23 cellular contexts compared by ENCODE assay signal in the genomic region with DNA sequence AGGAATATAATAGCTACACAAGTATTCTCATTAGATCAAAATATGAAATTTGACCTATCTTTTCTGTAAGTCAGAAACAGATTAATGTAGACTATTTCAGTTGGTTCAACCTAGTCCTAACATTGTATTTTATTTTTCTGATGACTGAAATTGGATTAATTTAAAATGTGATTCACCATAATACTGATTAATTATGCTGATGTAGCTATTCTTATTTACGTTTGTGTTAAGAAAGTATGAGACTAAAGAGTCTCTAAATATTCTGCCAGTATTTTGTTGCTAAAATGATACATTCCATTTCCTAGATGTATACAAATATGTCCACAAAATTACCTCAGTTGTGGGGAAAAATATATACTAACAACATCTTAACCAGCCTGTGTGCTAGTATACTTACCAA. TPM values are rescaled to one million over a fixed set of nuclear protein-coding genes. Genes with fewer than 3 reads are reported as not detected.
DNase-seq lines count a peak whose midpoint lies in the region; ATAC-seq, FAIRE-seq and TF ChIP-seq lines count a peak whose summit lies in the region.
"Had no signal": no experiment of that assay in that cellular context is flagged by ENCODE, and none has a peak within 500 bp of the region (broad histone marks: within the 10 kb centered on the region; RNA-seq: fewer than 3 reads in every experiment).

No MANE protein-coding gene starts in this region.

- intact Hi-C loops in HepG2 (cut with micrococcal nuclease; ENCODE audit: unreplicated experiment) = no loop called here
- intact Hi-C loops in right lobe of liver (cut with DNase I) = no loop called here
- intact Hi-C loops in K562 (cut with micrococcal nuclease) = no loop called here
- intact Hi-C loops in kidney (cut with DNase I) = no loop called here

- no peaks in the 10 kb centered on the region for H3K9me3 ChIP-seq in HepG2 (ENCODE audit: low read length)
- no peaks in the 10 kb centered on the region for H3K9me3 ChIP-seq in right lobe of liver
- no peaks in the 10 kb centered on the region for H3K9me3 ChIP-seq in K562 (replicated peaks; ENCODE audit: control insufficient read depth, insufficient read depth, low read depth, low read length)
- H3K9me3 ChIP-seq in kidney (ENCODE audit: control insufficient read depth in 1 of 2, low read length in 2 of 2) = no peaks in the 10 kb centered on the region
- H3K9me3 ChIP-seq: BE2C; BLaER1 treated with 17β-estradiol and CSF1 and Interleukin-3, amounts not matched to agents 10 nM and 100 nM had no signal

- no TSS peak for BruUV-seq in HepG2 (replicated peaks; lab: Mats Ljungman, UMichigan)
- BruUV-seq in K562 (replicated peaks; lab: Mats Ljungman, UMichigan) = no TSS peak

- H3K79me2 ChIP-seq in HepG2 (ENCODE audit: insufficient read depth, low read length) = peaks cover 46% of the 10 kb centered on the region
- H3K79me2 ChIP-seq in K562 (ENCODE audit: control insufficient read depth, insufficient read depth, low read length) = peaks cover 38% of the 10 kb centered on the region

- no peaks in the 10 kb centered on the region for H3K9me1 ChIP-seq in K562 (ENCODE audit: control insufficient read depth, insufficient read depth, low read length)

- in situ Hi-C loops in HepG2 (cut with HindIII; ENCODE audit: extremely low pct_ligation_motif_present, low pct_unique_long_range_greater_than_20kb) (no loop called here), K562 (cut with MboI) (no loop called here)

- H2AFZ ChIP-seq in HepG2 (ENCODE audit: low read length) = no peak overlapping the region
- no peak overlapping the region for H2AFZ ChIP-seq in K562 (ENCODE audit: low read depth, low read length)

- ATAC-seq in HepG2 (no peak), right lobe of liver (no peak), K562 (no peak), GM21360 (IDR thresholded peaks at IDR 0.05; ENCODE audit: unreplicated experiment) (no peak)

- H3K4me2 ChIP-seq in HepG2 (ENCODE audit: low read depth, low read length) = no peak overlapping the region
- H3K4me2 ChIP-seq in K562 (ENCODE audit: insufficient read depth, low read length) = no peak overlapping the region
- H3K4me2 ChIP-seq: BLaER1 treated with 17β-estradiol and CSF1 and Interleukin-3, amounts not matched to agents 10 nM and 100 nM had no signal

- H3K4me1 ChIP-seq in HepG2 (ENCODE audit: insufficient read depth, low read length) = peaks cover 5% of the 10 kb centered on the region
- no peaks in the 10 kb centered on the region for H3K4me1 ChIP-seq in right lobe of liver
- H3K4me1 ChIP-seq in K562 (replicated peaks in 1 of 2; ENCODE audit: control insufficient read depth in 2 of 2, insufficient read depth in 2 of 2, low read length in 2 of 2) = no peaks in the 10 kb centered on the region
- H3K4me1 ChIP-seq in kidney (ENCODE audit: control insufficient read depth in 1 of 2, insufficient read depth in 1 of 2, low read depth in 1 of 2, low read length in 2 of 2) = peaks cover 6 to 12% of the 10 kb centered on the region in 2 donors
- H3K4me1 ChIP-seq: BE2C had no signal

- TF ChIP-seq EP300 in HepG2 (IDR thresholded peaks at IDR 0.05; ENCODE audit: low read depth in 2 of 2, low read length in 2 of 2) (no peak), HepG2 (CRISPR knock-in tag; IDR thresholded peaks at IDR 0.05; ENCODE audit: borderline replicate concordance) (no peak), K562 (IDR thresholded peaks at IDR 0.05; ENCODE audit: low read length) (no peak)

- H3K36me3 ChIP-seq in HepG2 (replicated peaks in 1 of 2; ENCODE audit: control insufficient read depth in 1 of 2, insufficient read depth in 2 of 2, low read length in 2 of 2) (peaks cover 0 to 29% of the 10 kb centered on the region in 2 experiments; a peak in 3 of 5 replicates), right lobe of liver (peaks cover 0 to 4% (median 0%) of the 10 kb centered on the region in 4 donors), K562 (ENCODE audit: control insufficient read depth, insufficient read depth, low read length) (peaks cover 18% of the 10 kb centered on the region; the same call in 2 of the 3 replicates), kidney (ENCODE audit: control insufficient read depth in 1 of 2, insufficient read depth in 2 of 2, low read length in 2 of 2) (no peaks in the 10 kb centered on the region)

- TF ChIP-seq POLR2A in HepG2 (IDR thresholded peaks at IDR 0.05; ENCODE audit: insufficient read depth in 1 of 2, low read depth in 2 of 2, low read length in 2 of 2) = no peak
- no peak for TF ChIP-seq POLR2A in right lobe of liver (IDR thresholded peaks at IDR 0.05)
- no peak for TF ChIP-seq POLR2A in K562 (conservative IDR thresholded peaks at IDR 0.05)

- no peak overlapping the region for H3K4me3 ChIP-seq in HepG2 (replicated peaks in 1 of 3; ENCODE audit: insufficient read depth in 1 of 3, low read depth in 2 of 3, low read length in 3 of 3)
- no peak overlapping the region for H3K4me3 ChIP-seq in right lobe of liver
- H3K4me3 ChIP-seq in K562 = no peak overlapping the region
- no peak overlapping the region for H3K4me3 ChIP-seq in kidney (ENCODE audit: low read length in 2 of 2)
- H3K4me3 ChIP-seq: BLaER1 treated with 17β-estradiol and CSF1 and Interleukin-3, amounts not matched to agents 10 nM and 100 nM had no signal

- H4K20me1 ChIP-seq in HepG2 (ENCODE audit: insufficient read depth, low read length) (0 out of 2 replicates have a peak, but pooled peaks cover 4% of the 10 kb centered on the region), K562 (replicated peaks; ENCODE audit: control insufficient read depth, insufficient read depth, low read length) (no peaks in the 10 kb centered on the region)

- TF ChIP-seq CTCF in HepG2 (CRISPR knock-in tag; IDR thresholded peaks at IDR 0.05) (no peak), right lobe of liver (IDR thresholded peaks at IDR 0.05) (no peak), K562 (IDR thresholded peaks at IDR 0.05 in 2 of 3, conservative IDR thresholded peaks at IDR 0.05 in 1 of 3; ENCODE audit: insufficient read depth in 2 of 3, low read depth in 1 of 3, low read length in 3 of 3) (no peak), kidney (IDR thresholded peaks at IDR 0.05; ENCODE audit: borderline replicate concordance, extremely low read depth, insufficient read depth) (no peak)

- H3K27ac ChIP-seq in HepG2 (ENCODE audit: extremely low read length, insufficient read depth, low read length) (no peak overlapping the region), right lobe of liver (no peak overlapping the region), K562 (ENCODE audit: extremely low read depth, low read depth, low read length) (no peak overlapping the region), kidney (ENCODE audit: low read depth in 2 of 2, low read length in 2 of 2) (no peak overlapping the region)
- H3K27ac ChIP-seq: 22Rv1; BLaER1 treated with 17β-estradiol and CSF1 and Interleukin-3, amounts not matched to agents 10 nM and 100 nM had no signal

- no peaks in the 10 kb centered on the region for H3K27me3 ChIP-seq in HepG2 (ENCODE audit: control insufficient read depth in 1 of 2, insufficient read depth in 2 of 2, low read length in 2 of 2)
- no peaks in the 10 kb centered on the region for H3K27me3 ChIP-seq in right lobe of liver
- no peaks in the 10 kb centered on the region for H3K27me3 ChIP-seq in K562 (ENCODE audit: control insufficient read depth in 2 of 2, insufficient read depth in 2 of 2, low read length in 2 of 2)
- H3K27me3 ChIP-seq: BE2C; BLaER1 treated with 17β-estradiol and CSF1 and Interleukin-3, amounts not matched to agents 10 nM and 100 nM had no signal

- POLR2A ChIA-PET in HepG2 (lab: Yijun Ruan, JAX) = no interaction called here
- POLR2A ChIA-PET in K562 (lab: Yijun Ruan, JAX) = interaction anchor here (0.8 to 0.9 kb wide), 2 partner anchors 10 to 11 kb away, joined by 3 read pairs; no protein-coding TSS in a partner anchor

- no peak overlapping the region for H3K9ac ChIP-seq in HepG2 (ENCODE audit: insufficient read depth, low read depth, low read length)
- H3K9ac ChIP-seq in K562 (ENCODE audit: insufficient read depth in 1 of 2, low read depth in 2 of 2, low read length in 2 of 2) = no peak overlapping the region
- H3K9ac ChIP-seq in kidney (ENCODE audit: low read length in 2 of 2) = no peak overlapping the region
- H3K9ac ChIP-seq: BLaER1 treated with 17β-estradiol and CSF1 and Interleukin-3, amounts not matched to agents 10 nM and 100 nM had no signal

- DNase-seq in HepG2 (ENCODE audit: low spot score) (no peak), right lobe of liver (no peak), K562 (ENCODE audit: extremely low read depth in 1 of 4, low spot score in 3 of 4) (no peak), kidney (no peak), HuH-7 (ENCODE audit: low spot score) (no peak), COR-L47 (lab: John Stamatoyannopoulos, UW) (no peak), nucleus accumbens (lab: John Stamatoyannopoulos, UW) (no peak)
- DNase-seq: ACHN; AML-193; BE2C; Calu3; CD4-positive, alpha-beta T cell; CD8-positive, alpha-beta memory T cell; DMS53; DMS79 treated with DMSO at 0.1 percent for 48 hours; GF-D8; GOT3; H7; HCEC 1CT had no signal

- WGBS in HepG2 (ENCODE audit: low lambda C conversion rate) = 95% methylated on average over 1 of the region's 1 CpG
- WGBS in right lobe of liver (ENCODE audit: insufficient coverage, low coverage, low lambda C conversion rate, missing lambda C conversion rate) = 59% methylated on average over 1 of the region's 1 CpG
- WGBS in K562 (ENCODE audit: insufficient coverage, low coverage, missing lambda C conversion rate) = 93% methylated on average over 1 of the region's 1 CpG

- no peak for TF ChIP-seq RAD21 in HepG2 (CRISPR knock-in tag; IDR thresholded peaks at IDR 0.05)
- no peak for TF ChIP-seq RAD21 in K562 (CRISPR knock-in tag; conservative IDR thresholded peaks at IDR 0.05 in 1 of 2, IDR thresholded peaks at IDR 0.05 in 1 of 2)

- CTCF ChIA-PET in HepG2 (lab: Yijun Ruan, JAX; ENCODE audit: low intra/inter-chr PET ratio, low total read pairs) (no interaction called here), K562 (lab: Yijun Ruan, JAX; ENCODE audit: low intra/inter-chr PET ratio) (no interaction called here)

- FAIRE-seq in HepG2 (lab: Jason Lieb, UNC) = no peak
- no peak for FAIRE-seq in K562 (lab: Jason Lieb, UNC)
- peak; percentile 62 for FAIRE-seq in kidney (lab: Jason Lieb, UNC)
- FAIRE-seq: GM12891 had no signal

RNA-seq across cellular contexts. Expression of a gene that starts 18.3 kb away (rescaled TPM):
- total RNA-seq in HepG2 (2016; rRNA removed; fragmentation: Illumina TruSeq; extraction: Trizol) (21.0 and 34.7 TPM in 2 replicates), right lobe of liver (10 to 100 TPM; 14.6 to 26.5 (median 23.8) TPM), K562 (2014; rRNA removed) (3.4 and 4.4 TPM in 2 replicates), K562 (2014; rRNA removed; fragmentation: Illumina TruSeq; extraction: Trizol) (13.4 and 18.0 TPM in 2 replicates), K562 (2015; rRNA removed; fragmentation: Illumina TruSeq; extraction: Trizol) (7.7 and 7.9 TPM in 2 replicates), K562 (2021) (27.1 and 27.2 TPM in 2 replicates), kidney (36.1 TPM)
- total RNA-seq in HepG2 (2016; cell fraction: cytosol; rRNA removed; fragmentation: Illumina TruSeq; extraction: Trizol; ENCODE audit: low read depth) = 3.3 TPM in 2 replicates
- 19.7 and 32.2 TPM in 2 replicates for total RNA-seq in HepG2 (2016; cell fraction: insoluble cytoplasmic fraction; rRNA removed; fragmentation: Illumina TruSeq; extraction: Trizol)
- 9.9 and 11.9 TPM in 2 replicates for total RNA-seq in HepG2 (2016; cell fraction: membrane; rRNA removed; fragmentation: Illumina TruSeq; extraction: Trizol)
- total RNA-seq in HepG2 (2016; cell fraction: nucleus; rRNA removed; fragmentation: Illumina TruSeq; extraction: Trizol) = 16.5 and 17.8 TPM in 2 replicates
- polyA plus RNA-seq in HepG2 (2011; rRNA removed) (18.6 and 19.4 TPM in 2 replicates), K562 (2011; rRNA removed) (18.9 and 25.7 TPM in 2 replicates), K562 (2014; fragmentation: Illumina TruSeq; extraction: Trizol) (16.4 and 18.3 TPM in 2 replicates), K562 (2014; fragmentation: Nextera tagmentation; extraction: Ambion mirVana) (1 to 10 TPM; 3.4 to 4.0 TPM), K562 (2014; rRNA removed) (10.8 and 11.5 TPM in 2 replicates), kidney (ENCODE audit: insufficient read depth, low read depth, low replicate concordance) (24.2 TPM)
- 10.8 and 16.2 TPM in 2 replicates for polyA plus RNA-seq in HepG2 (2011; cell fraction: cytosol; rRNA removed)
- polyA plus RNA-seq in HepG2 (2011; cell fraction: nucleus; rRNA removed) = 23.2 and 32.1 TPM in 2 replicates
- 44.4 and 46.6 TPM in 2 replicates for polyA plus RNA-seq in HepG2 (2012)
- 4.4 and 4.6 TPM in 2 replicates for polyA plus RNA-seq in HepG2 (2016; cell fraction: cytosol; fragmentation: Illumina TruSeq; extraction: Trizol; ENCODE audit: low read depth)
- 37.6 and 41.9 TPM in 2 replicates for polyA plus RNA-seq in HepG2 (2016; cell fraction: insoluble cytoplasmic fraction; fragmentation: Illumina TruSeq; extraction: Trizol; ENCODE audit: low read depth)
- 8.6 and 11.3 TPM in 2 replicates for polyA plus RNA-seq in HepG2 (2016; cell fraction: membrane; fragmentation: Illumina TruSeq; extraction: Trizol; ENCODE audit: low read depth)
- 27.4 and 27.8 TPM in 2 replicates for polyA plus RNA-seq in HepG2 (2016; cell fraction: nucleus; fragmentation: Illumina TruSeq; extraction: Trizol; ENCODE audit: insufficient read depth, low read depth)
- polyA minus RNA-seq in HepG2 (2011; rRNA and poly(A)+ RNA removed; ENCODE audit: low replicate concordance) = 4.2 and 9.1 TPM in 2 replicates
- polyA minus RNA-seq in HepG2 (2011; cell fraction: cytosol; rRNA and poly(A)+ RNA removed) = 8.9 and 10.0 TPM in 2 replicates
- polyA minus RNA-seq in HepG2 (2011; cell fraction: nucleus; rRNA and poly(A)+ RNA removed) = 23.0 and 32.8 TPM in 2 replicates
- total RNA-seq in K562 (2011; cell fraction: chromatin; rRNA removed; ENCODE audit: low replicate concordance) = 21.2 and 40.4 TPM in 2 replicates
- 5.8 and 7.1 TPM in 2 replicates for total RNA-seq in K562 (2011; cell fraction: nucleolus; rRNA removed)
- total RNA-seq in K562 (2011; cell fraction: nucleoplasm; rRNA removed) = 20.6 and 24.7 TPM in 2 replicates
- 3.9 and 11.4 TPM in 2 replicates for polyA plus RNA-seq in K562 (2011; cell fraction: cytosol; rRNA removed)
- polyA plus RNA-seq in K562 (2011; cell fraction: nucleus; rRNA removed) = 16.8 and 37.2 TPM in 2 replicates
- 18.1 and 29.9 TPM in 2 replicates for polyA plus RNA-seq in K562 (2012)
- polyA minus RNA-seq in K562 (2011; rRNA and poly(A)+ RNA removed) = 14.4 and 15.1 TPM in 2 replicates
- 9.8 and 12.6 TPM in 2 replicates for polyA minus RNA-seq in K562 (2011; cell fraction: cytosol; rRNA and poly(A)+ RNA removed)
- 7.5 and 10.9 TPM in 2 replicates for polyA minus RNA-seq in K562 (2011; cell fraction: nucleus; rRNA and poly(A)+ RNA removed)

RNA-seq across cellular contexts. Expression of a gene that starts 18.4 kb away (rescaled TPM):
- 0.66 and 0.88 TPM in 2 replicates for total RNA-seq in HepG2 (2016; rRNA removed; fragmentation: Illumina TruSeq; extraction: Trizol)
- 0.30 and 0.35 TPM in 2 replicates for total RNA-seq in HepG2 (2016; cell fraction: cytosol; rRNA removed; fragmentation: Illumina TruSeq; extraction: Trizol; ENCODE audit: low read depth)
- total RNA-seq in HepG2 (2016; cell fraction: insoluble cytoplasmic fraction; rRNA removed; fragmentation: Illumina TruSeq; extraction: Trizol) = 0.48 and 0.65 TPM in 2 replicates
- total RNA-seq in HepG2 (2016; cell fraction: membrane; rRNA removed; fragmentation: Illumina TruSeq; extraction: Trizol) = 0.28 and 0.31 TPM in 2 replicates
- 1.1 TPM in 2 replicates for total RNA-seq in HepG2 (2016; cell fraction: nucleus; rRNA removed; fragmentation: Illumina TruSeq; extraction: Trizol)
- 0.67 and 0.70 TPM in 2 replicates for polyA plus RNA-seq in HepG2 (2011; rRNA removed)
- polyA plus RNA-seq in HepG2 (2011; cell fraction: cytosol; rRNA removed) = 0.31 and 0.51 TPM in 2 replicates
- polyA plus RNA-seq in HepG2 (2011; cell fraction: nucleus; rRNA removed) = 2.0 and 2.3 TPM in 2 replicates
- 1.3 and 1.8 TPM in 2 replicates for polyA plus RNA-seq in HepG2 (2012)
- polyA plus RNA-seq in HepG2 (2016; cell fraction: cytosol; fragmentation: Illumina TruSeq; extraction: Trizol; ENCODE audit: low read depth) = 0.01 TPM in 1 of 2 replicates, not detected in the other
- polyA plus RNA-seq in HepG2 (2016; cell fraction: insoluble cytoplasmic fraction; fragmentation: Illumina TruSeq; extraction: Trizol; ENCODE audit: low read depth) = 0.78 and 0.79 TPM in 2 replicates
- 0.10 and 0.11 TPM in 2 replicates for polyA plus RNA-seq in HepG2 (2016; cell fraction: membrane; fragmentation: Illumina TruSeq; extraction: Trizol; ENCODE audit: low read depth)
- 1.2 and 1.6 TPM in 2 replicates for polyA plus RNA-seq in HepG2 (2016; cell fraction: nucleus; fragmentation: Illumina TruSeq; extraction: Trizol; ENCODE audit: insufficient read depth, low read depth)
- 2.5 and 2.8 TPM in 2 replicates for polyA minus RNA-seq in HepG2 (2011; rRNA and poly(A)+ RNA removed; ENCODE audit: low replicate concordance)
- polyA minus RNA-seq in HepG2 (2011; cell fraction: cytosol; rRNA and poly(A)+ RNA removed) = 1.3 and 1.8 TPM in 2 replicates
- polyA minus RNA-seq in HepG2 (2011; cell fraction: nucleus; rRNA and poly(A)+ RNA removed) = 4.7 and 4.8 TPM in 2 replicates
- 10 to 100 TPM in 3 of 6 experiments, 1 to 10 TPM in 3; 5.7 to 46.5 (median 8.7) TPM for total RNA-seq in right lobe of liver
- 2.0 and 3.6 TPM in 2 replicates for total RNA-seq in K562 (2011; cell fraction: chromatin; rRNA removed; ENCODE audit: low replicate concordance)
- 1.2 and 1.4 TPM in 2 replicates for total RNA-seq in K562 (2011; cell fraction: nucleolus; rRNA removed)
- 2.0 and 3.1 TPM in 2 replicates for total RNA-seq in K562 (2011; cell fraction: nucleoplasm; rRNA removed)
- total RNA-seq in K562 (2014; rRNA removed) = 0.45 and 0.73 TPM in 2 replicates
- 0.51 and 0.67 TPM in 2 replicates for total RNA-seq in K562 (2014; rRNA removed; fragmentation: Illumina TruSeq; extraction: Trizol)
- 0.57 and 0.58 TPM in 2 replicates for total RNA-seq in K562 (2015; rRNA removed; fragmentation: Illumina TruSeq; extraction: Trizol)
- 1.1 and 1.2 TPM in 2 replicates for total RNA-seq in K562 (2021)
- polyA plus RNA-seq in K562 (2011; rRNA removed) = 0.35 and 0.46 TPM in 2 replicates
- polyA plus RNA-seq in K562 (2011; cell fraction: cytosol; rRNA removed) = 0.21 and 0.22 TPM in 2 replicates
- polyA plus RNA-seq in K562 (2011; cell fraction: nucleus; rRNA removed) = 0.60 and 1.4 TPM in 2 replicates
- polyA plus RNA-seq in K562 (2012) = 0.49 and 1.4 TPM in 2 replicates
- 0.50 and 0.59 TPM in 2 replicates for polyA plus RNA-seq in K562 (2014; fragmentation: Illumina TruSeq; extraction: Trizol)
- polyA plus RNA-seq in K562 (2014; fragmentation: Nextera tagmentation; extraction: Ambion mirVana) = under 1 TPM; 0.15 to 0.17 TPM
- 0.56 and 0.63 TPM in 2 replicates for polyA plus RNA-seq in K562 (2014; rRNA removed)
- 0.63 and 0.70 TPM in 2 replicates for polyA minus RNA-seq in K562 (2011; rRNA and poly(A)+ RNA removed)
- 0.67 and 0.82 TPM in 2 replicates for polyA minus RNA-seq in K562 (2011; cell fraction: cytosol; rRNA and poly(A)+ RNA removed)
- 1.1 and 1.3 TPM in 2 replicates for polyA minus RNA-seq in K562 (2011; cell fraction: nucleus; rRNA and poly(A)+ RNA removed)
- 7.4 TPM for total RNA-seq in kidney
- 2.3 TPM for polyA plus RNA-seq in kidney (ENCODE audit: insufficient read depth, low read depth, low replicate concordance)
